ENCODE assay signal across 2 cellular contexts in the genomic region with DNA sequence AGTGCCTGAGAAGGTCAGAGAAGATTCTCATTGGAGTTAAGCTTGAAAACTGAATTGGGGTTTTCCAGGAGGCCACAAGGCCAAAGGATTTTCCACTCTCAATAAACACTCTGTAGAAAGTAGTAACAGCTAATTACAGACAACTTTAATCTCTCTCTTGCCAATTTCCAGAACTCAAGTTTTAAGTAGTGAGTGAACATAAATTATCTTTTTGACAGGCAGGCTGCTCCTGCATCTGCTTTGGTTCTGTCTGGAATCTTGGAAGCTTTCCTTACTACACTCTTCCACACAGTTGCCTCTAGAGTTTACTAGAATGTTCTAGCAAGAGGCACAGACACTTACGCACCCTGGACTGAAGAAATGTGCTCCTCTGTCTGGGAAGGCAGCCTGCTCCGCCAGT.
A peak's percentile ranks its signal among the peaks of the same experiment; 100 is the strongest.
TF ChIP-seq lines count a peak whose summit lies in the region.

No MANE protein-coding gene starts in this region.

TF ChIP-seq in HEK293, 187 proteins besides CTCF, POLR2A, EP300 and RAD21 (continued from another document):
- TF ChIP-seq, protein P1, sequence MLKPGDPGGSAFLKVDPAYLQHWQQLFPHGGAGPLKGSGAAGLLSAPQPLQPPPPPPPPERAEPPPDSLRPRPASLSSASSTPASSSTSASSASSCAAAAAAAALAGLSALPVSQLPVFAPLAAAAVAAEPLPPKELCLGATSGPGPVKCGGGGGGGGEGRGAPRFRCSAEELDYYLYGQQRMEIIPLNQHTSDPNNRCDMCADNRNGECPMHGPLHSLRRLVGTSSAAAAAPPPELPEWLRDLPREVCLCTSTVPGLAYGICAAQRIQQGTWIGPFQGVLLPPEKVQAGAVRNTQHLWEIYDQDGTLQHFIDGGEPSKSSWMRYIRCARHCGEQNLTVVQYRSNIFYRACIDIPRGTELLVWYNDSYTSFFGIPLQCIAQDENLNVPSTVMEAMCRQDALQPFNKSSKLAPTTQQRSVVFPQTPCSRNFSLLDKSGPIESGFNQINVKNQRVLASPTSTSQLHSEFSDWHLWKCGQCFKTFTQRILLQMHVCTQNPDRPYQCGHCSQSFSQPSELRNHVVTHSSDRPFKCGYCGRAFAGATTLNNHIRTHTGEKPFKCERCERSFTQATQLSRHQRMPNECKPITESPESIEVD (tag by site-specific recombination; IDR thresholded peaks at IDR 0.05) = no peak
- no peak for TF ChIP-seq ZNF394 (tag by site-specific recombination; IDR thresholded peaks at IDR 0.05; ENCODE audit: borderline replicate concordance)

TF ChIP-seq in K562, 482 proteins besides CTCF, POLR2A, EP300 and RAD21 (continued from another document):
- TF ChIP-seq, protein P2, sequence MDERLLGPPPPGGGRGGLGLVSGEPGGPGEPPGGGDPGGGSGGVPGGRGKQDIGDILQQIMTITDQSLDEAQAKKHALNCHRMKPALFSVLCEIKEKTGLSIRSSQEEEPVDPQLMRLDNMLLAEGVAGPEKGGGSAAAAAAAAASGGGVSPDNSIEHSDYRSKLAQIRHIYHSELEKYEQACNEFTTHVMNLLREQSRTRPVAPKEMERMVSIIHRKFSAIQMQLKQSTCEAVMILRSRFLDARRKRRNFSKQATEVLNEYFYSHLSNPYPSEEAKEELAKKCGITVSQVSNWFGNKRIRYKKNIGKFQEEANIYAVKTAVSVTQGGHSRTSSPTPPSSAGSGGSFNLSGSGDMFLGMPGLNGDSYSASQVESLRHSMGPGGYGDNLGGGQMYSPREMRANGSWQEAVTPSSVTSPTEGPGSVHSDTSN (CRISPR knock-in tag; IDR thresholded peaks at IDR 0.05; ENCODE audit: low read depth) = no peak
- TF ChIP-seq, protein P2 (tag; conservative IDR thresholded peaks at IDR 0.05; ENCODE audit: low read depth) = peak; percentile 49
- peak; percentile 15 for TF ChIP-seq MEIS2 (IDR thresholded peaks at IDR 0.05; ENCODE audit: partially characterized antibody)
